In genomic region chr17:37392024-37392590, GRCh38 we compare ENCODE assay signal across 9 cellular contexts. TPM values are rescaled to one million over a fixed set of nuclear protein-coding genes. Genes with fewer than 3 reads are reported as not detected.
DNase-seq lines count a peak whose midpoint lies in the region; ATAC-seq and TF ChIP-seq lines count a peak whose summit lies in the region.
"Had no signal": no experiment of that assay in that cellular context is flagged by ENCODE, and none has a peak within 500 bp of the region (broad histone marks: within the 10 kb centered on the region; RNA-seq: fewer than 3 reads in every experiment).

No MANE protein-coding gene starts in this region.

- H3K36me3 ChIP-seq in muscle layer of duodenum (ENCODE audit: control insufficient read depth in 1 of 2, insufficient read depth in 2 of 2, low read length in 2 of 2) (no peaks in the 10 kb centered on the region), aorta (ENCODE audit: control insufficient read depth in 1 of 2, insufficient read depth in 2 of 2, low read length in 1 of 2) (no peaks in the 10 kb centered on the region), body of pancreas (replicated peaks in 1 of 2; ENCODE audit: insufficient read depth in 1 of 2, low read depth in 2 of 2) (no peaks in the 10 kb centered on the region)

- intact Hi-C loops in aorta (cut with DNase I): no loop called here
- intact Hi-C loops in body of pancreas (cut with DNase I): no loop called here

- no peak overlapping the region for H3K4me3 ChIP-seq in astrocyte of the cerebellum (ENCODE audit: low read depth, low read length)
- H3K4me3 ChIP-seq in muscle layer of duodenum (ENCODE audit: low read depth in 1 of 2, low read length in 2 of 2): no peak overlapping the region
- H3K4me3 ChIP-seq in aorta (ENCODE audit: low read length in 2 of 2): no peak overlapping the region
- H3K4me3 ChIP-seq in body of pancreas: no peak overlapping the region

- H3K4me1 ChIP-seq in muscle layer of duodenum (ENCODE audit: control insufficient read depth in 1 of 2, insufficient read depth in 2 of 2, low read length in 2 of 2) (peaks cover 0 to 6% of the 10 kb centered on the region in 2 donors), aorta (ENCODE audit: control insufficient read depth in 1 of 2, insufficient read depth in 2 of 2, low read length in 2 of 2) (no peaks in the 10 kb centered on the region), body of pancreas (peaks cover 7% of the 10 kb centered on the region)

- H3K27ac ChIP-seq in muscle layer of duodenum (ENCODE audit: low read length) (peak overlapping the region; percentile 48), aorta (ENCODE audit: low read depth in 1 of 2, low read length in 2 of 2) (peak overlapping the region in 1 of 2 donors; percentile 33), body of pancreas (no peak overlapping the region)

- in situ Hi-C loops in astrocyte of the cerebellum (cut with HindIII; ENCODE audit: low sequenced_read_pairs): no loop called here

- TF ChIP-seq CTCF in astrocyte of the cerebellum (IDR thresholded peaks at IDR 0.05; ENCODE audit: low read depth, low read length, missing control alignments) (no peak), body of pancreas (IDR thresholded peaks at IDR 0.05) (no peak)

- WGBS in aorta, 2 donors: 32 to 37% methylated on average over 3 of the region's 3 CpGs
- 55 to 62% methylated on average over 3 of the region's 3 CpGs for WGBS in body of pancreas, 2 donors

- DNase-seq in Daoy (ENCODE audit: low read depth) (peak; percentile 41), astrocyte of the cerebellum (ENCODE audit: low read depth) (peak; percentile 54), aorta (no peak), NCI-H69 (lab: John Stamatoyannopoulos, UW) (no peak), body of pancreas (no peak)

- H3K9me3 ChIP-seq in muscle layer of duodenum (ENCODE audit: control insufficient read depth in 1 of 2, low read length in 2 of 2) (no peaks in the 10 kb centered on the region), aorta (ENCODE audit: control insufficient read depth, low read length) (no peaks in the 10 kb centered on the region), body of pancreas (no peaks in the 10 kb centered on the region)

- H3K27me3 ChIP-seq in muscle layer of duodenum (ENCODE audit: low read depth, low read length) (no peaks in the 10 kb centered on the region), aorta (ENCODE audit: control insufficient read depth in 1 of 2, insufficient read depth in 2 of 2, low read length in 1 of 2) (no peaks in the 10 kb centered on the region), body of pancreas (no peaks in the 10 kb centered on the region)

- no peak for TF ChIP-seq POLR2A in body of pancreas (IDR thresholded peaks at IDR 0.05)

- ATAC-seq in HG03095 (IDR thresholded peaks at IDR 0.05; ENCODE audit: unreplicated experiment) (peak; percentile 66), aorta (ENCODE audit: low FRiP score) (no peak), GM21423 (IDR thresholded peaks at IDR 0.05; ENCODE audit: unreplicated experiment) (no peak), body of pancreas (no peak)

RNA-seq across cellular contexts. Expression of gene ACACA, which starts 14.5 kb away (rescaled TPM):
- total RNA-seq in Daoy (2014; rRNA removed; shearing (Covaris generic)): 11.3 and 27.6 TPM in 2 replicates
- total RNA-seq in aorta: 10 to 100 TPM; 31.6 to 49.9 TPM
- polyA plus RNA-seq in aorta: 10 to 100 TPM in 1 of 2 donors, 1 to 10 TPM in 1; 6.1 to 15.9 TPM
- total RNA-seq in body of pancreas: 10 to 100 TPM in 1 of 2 donors, 1 to 10 TPM in 1; 9.1 to 49.1 TPM

RNA-seq across cellular contexts. Expression of gene TADA2A, which starts 14.6 kb away (rescaled TPM):
- 9.6 and 14.0 TPM in 2 replicates for total RNA-seq in Daoy (2014; rRNA removed; shearing (Covaris generic))
- total RNA-seq in aorta (10 to 100 TPM; 23.4 to 25.6 TPM), body of pancreas (10 to 100 TPM in 1 of 2 donors, 1 to 10 TPM in 1; 9.9 to 13.5 TPM)
- 10 to 100 TPM; 12.9 to 13.9 TPM for polyA plus RNA-seq in aorta

RNA-seq across cellular contexts. Expression of gene C17orf78, which starts 16.3 kb away (rescaled TPM):
- total RNA-seq in Daoy (2014; rRNA removed; shearing (Covaris generic)): not detected in 2 replicates
- not detected for total RNA-seq in aorta
- 1 to 10 TPM in 1 of 2 donors, not detected in 1; 3.0 TPM for polyA plus RNA-seq in aorta
- not detected for total RNA-seq in body of pancreas
- total RNA-seq: liver had no signal
- polyA plus RNA-seq: liver had no signal

Comparison
In these comparisons a context has a peak if more than half of its experiments do, and no peak if none do; other contexts are left out.
1. DNase-seq: peak in Daoy (single experiment) and astrocyte of the cerebellum (single experiment); none in aorta (0 of 2), NCI-H69 (single experiment) and body of pancreas (0 of 4).